In the genomic region with DNA sequence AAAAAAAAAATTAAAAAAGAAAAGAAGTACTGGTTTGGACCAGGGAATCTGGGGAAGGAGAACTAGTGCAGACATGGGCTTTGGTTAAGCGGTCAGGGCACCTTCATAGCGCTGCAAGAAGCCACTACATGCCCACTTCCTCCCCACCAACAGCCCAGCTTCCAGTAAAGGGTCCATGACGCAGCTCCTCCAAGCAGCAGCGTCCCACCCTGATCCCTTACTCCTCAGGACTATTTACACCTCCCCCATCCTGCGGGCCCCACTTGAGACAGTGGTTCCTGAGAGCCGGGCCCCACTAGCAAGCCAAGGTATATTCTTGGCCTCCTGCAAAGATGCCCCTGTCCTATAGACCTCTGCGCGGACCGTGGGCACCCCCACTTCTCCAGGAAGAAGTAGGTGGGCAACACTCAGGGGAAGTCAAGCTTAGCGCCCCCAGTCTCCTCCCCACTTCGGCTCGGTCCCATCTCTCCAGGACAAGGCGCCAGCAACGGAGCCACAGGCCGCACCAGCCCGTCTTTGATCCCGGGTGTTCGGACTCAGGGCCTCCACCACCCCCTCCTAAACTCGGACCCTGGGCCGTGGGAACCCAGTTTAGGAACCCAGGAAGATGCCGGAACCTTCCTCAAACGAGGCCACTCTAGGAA, we compare ENCODE assay signal across 7 cellular contexts. TPM values are rescaled to one million over a fixed set of nuclear protein-coding genes. Genes with fewer than 3 reads are reported as not detected.
DNase-seq lines count a peak whose midpoint lies in the region; ATAC-seq and TF ChIP-seq lines count a peak whose summit lies in the region.

No MANE protein-coding gene starts in this region.

- DNase-seq in H7 (no peak), RPMI8226 (peak; percentile 11), epithelial cell of esophagus (ENCODE audit: low read depth) (no peak), ovary (no peak), kidney tubule cell (ENCODE audit: low spot score) (no peak), NCI-H146 treated with DMSO at 0.1 percent for 48 hours (lab: John Stamatoyannopoulos, UW; ENCODE audit: unreplicated experiment) (no peak)

- peaks cover 6% of the 10 kb centered on the region for H3K4me1 ChIP-seq in ovary (ENCODE audit: insufficient read depth)

- TF ChIP-seq EP300 in ovary (IDR thresholded peaks at IDR 0.05): no peak

- H3K36me3 ChIP-seq in H7 (replicated peaks; ENCODE audit: control insufficient read depth, insufficient read depth, low read length) (no peaks in the 10 kb centered on the region), ovary (no peaks in the 10 kb centered on the region)

- peak overlapping the region; percentile 60 to 83 for H3K27ac ChIP-seq in ovary

- H3K27me3 ChIP-seq in H7 (ENCODE audit: control insufficient read depth, insufficient read depth, low read length): peaks cover 11% of the 10 kb centered on the region
- H3K27me3 ChIP-seq in ovary: no peaks in the 10 kb centered on the region

- 18 to 32% (median 24%) methylated on average over 21 to 22 of the region's 22 CpGs for WGBS in ovary, 3 donors

- H3K4me3 ChIP-seq in H7 (ENCODE audit: insufficient read depth, low read depth, low read length) (peak overlapping the region; percentile 30; the same call in 1 of the 2 replicates), epithelial cell of esophagus (ENCODE audit: low read length) (peak overlapping the region; percentile 83), ovary (peak overlapping the region; percentile 49)

- no peak for TF ChIP-seq CTCF in epithelial cell of esophagus (IDR thresholded peaks at IDR 0.05; ENCODE audit: insufficient read depth, low read depth, low read length, missing control alignments)
- TF ChIP-seq CTCF in ovary (IDR thresholded peaks at IDR 0.05): no peak

- no peak for ATAC-seq in GM19452 (IDR thresholded peaks at IDR 0.05; ENCODE audit: unreplicated experiment)

- no peaks in the 10 kb centered on the region for H3K9me3 ChIP-seq in ovary

- peak; percentile 33 for TF ChIP-seq POLR2A in ovary (IDR thresholded peaks at IDR 0.05)

- intact Hi-C loops in ovary (cut with DNase I): loop anchor here in 2 of 4 donors (10.0 kb wide), 2 partner anchors 65 to 275 kb away; a partner anchor contains a TSS

RNA-seq across cellular contexts. Expression of a gene that starts 0.9 kb away (rescaled TPM):
- 4.7 and 4.8 TPM in 2 replicates for total RNA-seq in H7 (2014; rRNA removed; shearing (Covaris generic))
- 10 to 100 TPM; 20.6 to 76.2 (median 50.3) TPM for total RNA-seq in ovary
- polyA plus RNA-seq in ovary: 10 to 100 TPM; 37.1 to 52.4 TPM

RNA-seq across cellular contexts. Expression of a gene that starts 8.4 kb away (rescaled TPM):
- 11.5 and 13.4 TPM in 2 replicates for total RNA-seq in H7 (2014; rRNA removed; shearing (Covaris generic))
- 10 to 100 TPM; 22.5 to 75.6 (median 63.0) TPM for total RNA-seq in ovary
- polyA plus RNA-seq in ovary: 10 to 100 TPM; 15.6 to 45.6 TPM

RNA-seq across cellular contexts. Expression of a gene that starts 39.7 kb away (rescaled TPM):
- 17.3 and 18.7 TPM in 2 replicates for total RNA-seq in H7 (2014; rRNA removed; shearing (Covaris generic))
- total RNA-seq in ovary: 10 to 100 TPM in 5 of 7 donors, 1 to 10 TPM in 2; 6.2 to 13.2 (median 11.6) TPM
- 1 to 10 TPM; 6.9 to 8.8 TPM for polyA plus RNA-seq in ovary

RNA-seq across cellular contexts. Expression of a gene that starts 49.1 kb away (rescaled TPM):
- total RNA-seq in H7 (2014; rRNA removed; shearing (Covaris generic)): 7.4 and 12.1 TPM in 2 replicates
- 10 to 100 TPM; 11.4 to 73.1 (median 55.1) TPM for total RNA-seq in ovary
- 10 to 100 TPM; 13.5 to 20.9 TPM for polyA plus RNA-seq in ovary

Comparison
In these comparisons a context has a peak if more than half of its experiments do, and no peak if none do; other contexts are left out.
1. H3K4me3 ChIP-seq: peak in every context shown above with its lines; median percentile 83 in epithelial cell of esophagus; 49 in ovary; 30 in H7.